In the genomic region with DNA sequence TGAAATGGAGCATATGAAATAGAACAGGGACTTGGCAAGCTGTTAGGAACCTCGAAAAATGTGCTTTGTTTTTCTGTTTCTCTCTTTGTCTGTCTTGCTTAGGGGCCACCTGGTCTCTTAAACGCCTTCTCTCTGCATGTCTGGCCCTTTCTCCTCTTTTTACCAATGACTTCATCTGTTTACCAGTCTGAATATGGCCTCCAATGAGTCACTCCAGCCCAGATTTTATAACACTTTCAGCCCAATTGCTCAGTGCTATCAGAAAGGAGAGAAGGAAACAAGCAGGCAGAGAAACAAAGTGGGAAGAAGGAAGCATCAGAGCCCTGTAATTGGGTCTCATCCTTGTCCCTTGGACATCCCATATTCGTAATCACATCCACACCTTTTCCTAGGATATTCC, we compare ENCODE assay signal across 10 cellular contexts.
DNase-seq lines count a peak whose midpoint lies in the region; ATAC-seq and TF ChIP-seq lines count a peak whose summit lies in the region.
"Had no signal": no experiment of that assay in that cellular context is flagged by ENCODE, and none has a peak within 500 bp of the region (broad histone marks: within the 10 kb centered on the region; RNA-seq: fewer than 3 reads in every experiment).

No MANE protein-coding gene starts in this region.

- TF ChIP-seq POLR2A in heart left ventricle (IDR thresholded peaks at IDR 0.05) = no peak
- TF ChIP-seq POLR2A in esophagus squamous epithelium (IDR thresholded peaks at IDR 0.05) = no peak

- no peak overlapping the region for H3K27ac Mint-ChIP-seq in stimulated activated effector memory CD8-positive, alpha-beta T cell treated with anti-CD3 and anti-CD28 coated beads, Interleukin-12 subunit alpha, Interleukin-12 subunit beta, amount 100 ng/mL, for 72 hours
- no peak overlapping the region for H3K27ac Mint-ChIP-seq in GM23338
- H3K27ac Mint-ChIP-seq: natural killer cell treated with Interleukin-12 subunit alpha and Interleukin-12 subunit beta and Interleukin-15 and Interleukin-18, amount 100 ng/mL, for 72 hours had no signal

- H3K9me3 ChIP-seq in heart left ventricle = no peaks in the 10 kb centered on the region
- H3K9me3 ChIP-seq in esophagus squamous epithelium = no peaks in the 10 kb centered on the region
- no peaks in the 10 kb centered on the region for H3K9me3 ChIP-seq in colonic mucosa

- H3K9ac ChIP-seq in colonic mucosa (ENCODE audit: low read depth in 2 of 2, low read length in 2 of 2) = no peak overlapping the region

- no peak for TF ChIP-seq CTCF in heart left ventricle (IDR thresholded peaks at IDR 0.05)
- TF ChIP-seq CTCF in esophagus squamous epithelium (IDR thresholded peaks at IDR 0.05) = no peak
- no peak for TF ChIP-seq CTCF in GM23338 (conservative IDR thresholded peaks at IDR 0.05; ENCODE audit: low read depth in 2 of 2)
- TF ChIP-seq CTCF in colonic mucosa (IDR thresholded peaks at IDR 0.05) = no peak

- peaks cover 2% of the 10 kb centered on the region for H3K27me3 Mint-ChIP-seq in GM23338 (ENCODE audit: insufficient read depth, low read depth, poor library complexity)
- H3K27me3 Mint-ChIP-seq: natural killer cell treated with Interleukin-12 subunit alpha and Interleukin-12 subunit beta and Interleukin-15 and Interleukin-18, amount 100 ng/mL, for 72 hours had no signal

- DNase-seq in HT-29 (ENCODE audit: low spot score) (peak; percentile 4), SHP77 treated with DMSO at 0.1 percent for 48 hours (lab: John Stamatoyannopoulos, UW) (peak; percentile 82), heart left ventricle (no peak), esophagus squamous epithelium (lab: John Stamatoyannopoulos, UW) (no peak), GM23338 (ENCODE audit: low spot score) (no peak), colonic mucosa (no peak)
- no peak for DNase-seq in stimulated activated effector memory CD8-positive, alpha-beta T cell treated with anti-CD3 and anti-CD28 coated beads, Interleukin-12 subunit alpha, Interleukin-12 subunit beta, amount 100 ng/mL, for 72 hours (ENCODE audit: low spot score in 2 of 2)

- ATAC-seq in heart left ventricle (peak; percentile 61 to 90 (median 78)), GM23338 (no peak), HG02885 (IDR thresholded peaks at IDR 0.05; ENCODE audit: poor library complexity, unreplicated experiment) (no peak)
- peak; percentile 94 for ATAC-seq in stimulated activated effector memory CD8-positive, alpha-beta T cell treated with anti-CD3 and anti-CD28 coated beads, Interleukin-12 subunit alpha, Interleukin-12 subunit beta, amount 100 ng/mL, for 72 hours
- ATAC-seq: GM12878 had no signal

- H3K27ac ChIP-seq in heart left ventricle = peak overlapping the region in 5 of 12 donors; percentile 17 to 66 (median 37)
- no peak overlapping the region for H3K27ac ChIP-seq in esophagus squamous epithelium
- H3K27ac ChIP-seq in GM23338 (ENCODE audit: low read depth) = no peak overlapping the region
- H3K27ac ChIP-seq in colonic mucosa = no peak overlapping the region

- WGBS in heart left ventricle, 4 donors = 45 to 61% (median 47%) methylated on average over 3 of the region's 3 CpGs
- 27 to 38% methylated on average over 3 of the region's 3 CpGs for WGBS in esophagus squamous epithelium, 2 donors

- H3K4me1 Mint-ChIP-seq in stimulated activated effector memory CD8-positive, alpha-beta T cell treated with anti-CD3 and anti-CD28 coated beads, Interleukin-12 subunit alpha, Interleukin-12 subunit beta, amount 100 ng/mL, for 72 hours = no peaks in the 10 kb centered on the region
- peaks cover 15% of the 10 kb centered on the region for H3K4me1 Mint-ChIP-seq in GM23338

- no peaks in the 10 kb centered on the region for H3K4me1 ChIP-seq in heart left ventricle
- H3K4me1 ChIP-seq in esophagus squamous epithelium = peaks cover 0 to 4% (median 0%) of the 10 kb centered on the region in 3 donors
- peaks cover 14% of the 10 kb centered on the region for H3K4me1 ChIP-seq in GM23338 (ENCODE audit: insufficient read depth)
- H3K4me1 ChIP-seq in colonic mucosa = no peaks in the 10 kb centered on the region

- intact Hi-C loops in heart left ventricle (cut with DNase I) (no loop called here), esophagus squamous epithelium (cut with DNase I) (no loop called here), colonic mucosa (cut with DNase I) (no loop called here)

- no peak overlapping the region for H2AFZ ChIP-seq in GM23338

- no peak overlapping the region for H3K4me2 ChIP-seq in GM23338

- H3F3A ChIP-seq in GM23338 (replicated peaks; ENCODE audit: low read depth) = no peaks in the 10 kb centered on the region

- H3K4me3 ChIP-seq in heart left ventricle = no peak overlapping the region
- H3K4me3 ChIP-seq in esophagus squamous epithelium = no peak overlapping the region
- H3K4me3 ChIP-seq in GM23338 = no peak overlapping the region
- no peak overlapping the region for H3K4me3 ChIP-seq in colonic mucosa
- H3K4me3 ChIP-seq: GM12878 had no signal

- no peaks in the 10 kb centered on the region for H3K9me3 Mint-ChIP-seq in stimulated activated effector memory CD8-positive, alpha-beta T cell treated with anti-CD3 and anti-CD28 coated beads, Interleukin-12 subunit alpha, Interleukin-12 subunit beta, amount 100 ng/mL, for 72 hours
- H3K9me3 Mint-ChIP-seq in GM23338 = no peaks in the 10 kb centered on the region
- H3K9me3 Mint-ChIP-seq: natural killer cell treated with Interleukin-12 subunit alpha and Interleukin-12 subunit beta and Interleukin-15 and Interleukin-18, amount 100 ng/mL, for 72 hours had no signal

- H3K27me3 ChIP-seq in heart left ventricle (no peaks in the 10 kb centered on the region), esophagus squamous epithelium (no peaks in the 10 kb centered on the region), GM23338 (ENCODE audit: insufficient read depth) (no peaks in the 10 kb centered on the region), colonic mucosa (no peaks in the 10 kb centered on the region)

- no peaks in the 10 kb centered on the region for H3K79me2 ChIP-seq in GM23338 (replicated peaks; ENCODE audit: insufficient read depth)

- H3K4me3 Mint-ChIP-seq in stimulated activated effector memory CD8-positive, alpha-beta T cell treated with anti-CD3 and anti-CD28 coated beads, Interleukin-12 subunit alpha, Interleukin-12 subunit beta, amount 100 ng/mL, for 72 hours = no peak overlapping the region
- no peak overlapping the region for H3K4me3 Mint-ChIP-seq in GM23338
- H3K4me3 Mint-ChIP-seq: natural killer cell treated with Interleukin-12 subunit alpha and Interleukin-12 subunit beta and Interleukin-15 and Interleukin-18, amount 100 ng/mL, for 72 hours had no signal

- H3K36me3 ChIP-seq in heart left ventricle = no peaks in the 10 kb centered on the region
- no peaks in the 10 kb centered on the region for H3K36me3 ChIP-seq in esophagus squamous epithelium
- no peaks in the 10 kb centered on the region for H3K36me3 ChIP-seq in GM23338 (ENCODE audit: insufficient read depth)
- no peaks in the 10 kb centered on the region for H3K36me3 ChIP-seq in colonic mucosa

- H3K36me3 Mint-ChIP-seq in stimulated activated effector memory CD8-positive, alpha-beta T cell treated with anti-CD3 and anti-CD28 coated beads, Interleukin-12 subunit alpha, Interleukin-12 subunit beta, amount 100 ng/mL, for 72 hours = no peaks in the 10 kb centered on the region
- peaks cover 6% of the 10 kb centered on the region; the same call in 1 of the 3 replicates for H3K36me3 Mint-ChIP-seq in GM23338 (ENCODE audit: low read depth)
- H3K36me3 Mint-ChIP-seq: natural killer cell treated with Interleukin-12 subunit alpha and Interleukin-12 subunit beta and Interleukin-15 and Interleukin-18, amount 100 ng/mL, for 72 hours had no signal

- H4K20me1 ChIP-seq in GM23338 (replicated peaks; ENCODE audit: insufficient read depth) = no peaks in the 10 kb centered on the region

- H3K9me2 ChIP-seq in GM23338 (ENCODE audit: insufficient read depth) = no peaks in the 10 kb centered on the region

TF ChIP-seq in GM23338, 12 proteins besides CTCF, POLR2A, EP300 and RAD21 (continues in another document):
- TF ChIP-seq EZH2phosphoT487 (IDR thresholded peaks at IDR 0.05; ENCODE audit: unreplicated experiment) = no peak

Comparison
In these comparisons a context has a peak if more than half of its experiments do, and no peak if none do; other contexts are left out.
1. DNase-seq: peak in HT-29 (single experiment) and SHP77 treated with DMSO at 0.1 percent for 48 hours (single experiment); none in heart left ventricle (0 of 5), stimulated activated effector memory CD8-positive, alpha-beta T cell treated with anti-CD3 and anti-CD28 coated beads, Interleukin-12 subunit alpha, Interleukin-12 subunit beta, amount 100 ng/mL, for 72 hours (0 of 2), esophagus squamous epithelium (single experiment), GM23338 (single experiment) and colonic mucosa (single experiment).
2. ATAC-seq: peak in heart left ventricle (4 of 4) and stimulated activated effector memory CD8-positive, alpha-beta T cell treated with anti-CD3 and anti-CD28 coated beads, Interleukin-12 subunit alpha, Interleukin-12 subunit beta, amount 100 ng/mL, for 72 hours (single experiment); none in GM23338 (single experiment) and HG02885 (single experiment).